10 cellular contexts compared by ENCODE assay signal in genomic region chr4:40577588-40578253, GRCh38. TPM values are rescaled to one million over a fixed set of nuclear protein-coding genes. Genes with fewer than 3 reads are reported as not detected.
DNase-seq lines count a peak whose midpoint lies in the region; ATAC-seq and TF ChIP-seq lines count a peak whose summit lies in the region.
"Had no signal": no experiment of that assay in that cellular context is flagged by ENCODE, and none has a peak within 500 bp of the region (broad histone marks: within the 10 kb centered on the region; RNA-seq: fewer than 3 reads in every experiment).

No MANE protein-coding gene starts in this region.

- no peaks in the 10 kb centered on the region for H3K36me3 ChIP-seq in breast epithelium
- no peaks in the 10 kb centered on the region for H3K36me3 ChIP-seq in mesodermal cell (ENCODE audit: control insufficient read depth, insufficient read depth, low read length)
- H3K36me3 ChIP-seq in upper lobe of left lung, result no peaks in the 10 kb centered on the region
- H3K36me3 ChIP-seq: ovary had no signal

- no peak for TF ChIP-seq EP300 in upper lobe of left lung (IDR thresholded peaks at IDR 0.05)

- no peaks in the 10 kb centered on the region for H3K27me3 ChIP-seq in breast epithelium
- H3K27me3 ChIP-seq in upper lobe of left lung, result no peaks in the 10 kb centered on the region
- H3K27me3 ChIP-seq: ovary had no signal

- no peak for ATAC-seq in activated naive CD4-positive, alpha-beta T cell treated with anti-CD3 and anti-CD28 coated beads, Interleukin-2, amount 50 U/mL, for 72 hours
- ATAC-seq in upper lobe of left lung (ENCODE audit: low FRiP score in 2 of 2), result no peak
- no peak for ATAC-seq in GM21390 (IDR thresholded peaks at IDR 0.05; ENCODE audit: unreplicated experiment)

- H3K9me3 Mint-ChIP-seq in activated naive CD4-positive, alpha-beta T cell treated with anti-CD3 and anti-CD28 coated beads, Interleukin-2, amount 50 U/mL, for 72 hours, result peaks cover 0 to 3% of the 10 kb centered on the region in 2 donors
- H3K9me3 Mint-ChIP-seq: activated naive CD8-positive, alpha-beta T cell treated with anti-CD3 and anti-CD28 coated beads, Interleukin-2, amount 10 ng/mL, durations not matched to agents 7 days and 5 days had no signal

- WGBS in mesodermal cell (ENCODE audit: insufficient coverage in 2 of 2), 2 experiments, result 100% methylated on average over 1 of the region's 5 CpGs; no CpG with 5 or more reads in 1 of the 2 experiments
- 55 to 64% methylated on average over 5 of the region's 5 CpGs for WGBS in upper lobe of left lung, 2 donors

- H3K4me1 ChIP-seq in breast epithelium (peaks cover 0 to 17% of the 10 kb centered on the region in 2 donors), mesodermal cell (ENCODE audit: control insufficient read depth, insufficient read depth, low read length, poor library complexity, severe bottlenecking) (peaks cover 13% of the 10 kb centered on the region), upper lobe of left lung (peaks cover 24 to 45% (median 26%) of the 10 kb centered on the region in 4 donors)

- no peaks in the 10 kb centered on the region for H3K9me3 ChIP-seq in breast epithelium
- no peaks in the 10 kb centered on the region for H3K9me3 ChIP-seq in mesodermal cell (ENCODE audit: control insufficient read depth, low read length)
- no peaks in the 10 kb centered on the region for H3K9me3 ChIP-seq in upper lobe of left lung
- H3K9me3 ChIP-seq: ovary had no signal

- H3K4me3 ChIP-seq in breast epithelium, result no peak overlapping the region
- no peak overlapping the region for H3K4me3 ChIP-seq in mesodermal cell (ENCODE audit: extremely low read depth, insufficient read depth, low read length, poor library complexity, severe bottlenecking)
- no peak overlapping the region for H3K4me3 ChIP-seq in upper lobe of left lung
- H3K4me3 ChIP-seq: ovary had no signal

- no peak for TF ChIP-seq POLR2A in breast epithelium (IDR thresholded peaks at IDR 0.05)
- TF ChIP-seq POLR2A in upper lobe of left lung (IDR thresholded peaks at IDR 0.05), result no peak

- intact Hi-C loops in breast epithelium (cut with DNase I; ENCODE audit: low total_unique reads), result no loop called here

- peak overlapping the region; percentile 74 to 85 for H3K27ac ChIP-seq in breast epithelium
- H3K27ac ChIP-seq in mesodermal cell (ENCODE audit: low read depth, low read length, severe bottlenecking), result peak overlapping the region; percentile 95
- peak overlapping the region; percentile 71 to 85 (median 80) for H3K27ac ChIP-seq in upper lobe of left lung

- peak overlapping the region; percentile 40 to 91 for H3K27ac Mint-ChIP-seq in activated naive CD4-positive, alpha-beta T cell treated with anti-CD3 and anti-CD28 coated beads, Interleukin-2, amount 50 U/mL, for 72 hours

- no peak for TF ChIP-seq CTCF in breast epithelium (IDR thresholded peaks at IDR 0.05)
- TF ChIP-seq CTCF in upper lobe of left lung (IDR thresholded peaks at IDR 0.05), result no peak

- no peaks in the 10 kb centered on the region for H3K36me3 Mint-ChIP-seq in activated naive CD4-positive, alpha-beta T cell treated with anti-CD3 and anti-CD28 coated beads, Interleukin-2, amount 50 U/mL, for 72 hours
- H3K36me3 Mint-ChIP-seq: activated naive CD8-positive, alpha-beta T cell treated with anti-CD3 and anti-CD28 coated beads, Interleukin-2, amount 10 ng/mL, durations not matched to agents 7 days and 5 days had no signal

- no peak for DNase-seq in activated naive CD4-positive, alpha-beta T cell treated with anti-CD3 and anti-CD28 coated beads, Interleukin-2, amount 50 U/mL, for 72 hours (ENCODE audit: low spot score in 2 of 2)
- no peak for DNase-seq in activated naive CD4-positive, alpha-beta T cell treated with anti-CD3 and anti-CD28 coated beads, Interleukin-2, amount 50 U/mL, for 16 hours
- DNase-seq in breast epithelium (ENCODE audit: low spot score in 2 of 2) (no peak), upper lobe of left lung (no peak), NOMO-1 treated with DMSO at 0.1 percent for 48 hours (lab: John Stamatoyannopoulos, UW; ENCODE audit: unreplicated experiment) (no peak), hippocampal formation (lab: John Stamatoyannopoulos, UW) (no peak)
- DNase-seq: activated naive CD8-positive, alpha-beta T cell treated with anti-CD3 and anti-CD28 coated beads, Interleukin-2, amount 10 ng/mL, durations not matched to agents 7 days and 5 days had no signal

RNA-seq across cellular contexts. Expression of gene RBM47, which starts 51.9 kb away (rescaled TPM):
- 1 to 10 TPM in 1 of 2 donors, under 1 TPM in 1; 0.59 to 3.3 TPM for total RNA-seq in activated naive CD4-positive, alpha-beta T cell treated with anti-CD3 and anti-CD28 coated beads, Interleukin-2, amount 50 U/mL, for 72 hours
- 100 to 1,000 TPM in 1 of 3 donors, 10 to 100 TPM in 2; 66.6 to 151 (median 89.5) TPM for total RNA-seq in breast epithelium
- 1.7 TPM for polyA plus RNA-seq in mesodermal cell (2013, experiment 1 of 2)
- 1.9 TPM for polyA plus RNA-seq in mesodermal cell (2013, experiment 2 of 2)
- 100 to 1,000 TPM; 111 to 448 (median 149) TPM for total RNA-seq in upper lobe of left lung

Comparison
In these comparisons a context has a peak if more than half of its experiments do, and no peak if none do; other contexts are left out.
1. RNA of gene RBM47, which starts 51.9 kb away (total RNA-seq): 111 to 448 TPM in upper lobe of left lung and 66.6 to 151 TPM in breast epithelium; 0.59 to 3.3 TPM in activated naive CD4-positive, alpha-beta T cell treated with anti-CD3 and anti-CD28 coated beads, Interleukin-2, amount 50 U/mL, for 72 hours; every median in the first group is over 10 times any median in the second.
2. Peak in every context shown above with its lines, with median percentiles within 50 percentile points of each other: H3K27ac ChIP-seq.